Comparison of ENCODE assay signal across 9 cellular contexts in the genomic region with DNA sequence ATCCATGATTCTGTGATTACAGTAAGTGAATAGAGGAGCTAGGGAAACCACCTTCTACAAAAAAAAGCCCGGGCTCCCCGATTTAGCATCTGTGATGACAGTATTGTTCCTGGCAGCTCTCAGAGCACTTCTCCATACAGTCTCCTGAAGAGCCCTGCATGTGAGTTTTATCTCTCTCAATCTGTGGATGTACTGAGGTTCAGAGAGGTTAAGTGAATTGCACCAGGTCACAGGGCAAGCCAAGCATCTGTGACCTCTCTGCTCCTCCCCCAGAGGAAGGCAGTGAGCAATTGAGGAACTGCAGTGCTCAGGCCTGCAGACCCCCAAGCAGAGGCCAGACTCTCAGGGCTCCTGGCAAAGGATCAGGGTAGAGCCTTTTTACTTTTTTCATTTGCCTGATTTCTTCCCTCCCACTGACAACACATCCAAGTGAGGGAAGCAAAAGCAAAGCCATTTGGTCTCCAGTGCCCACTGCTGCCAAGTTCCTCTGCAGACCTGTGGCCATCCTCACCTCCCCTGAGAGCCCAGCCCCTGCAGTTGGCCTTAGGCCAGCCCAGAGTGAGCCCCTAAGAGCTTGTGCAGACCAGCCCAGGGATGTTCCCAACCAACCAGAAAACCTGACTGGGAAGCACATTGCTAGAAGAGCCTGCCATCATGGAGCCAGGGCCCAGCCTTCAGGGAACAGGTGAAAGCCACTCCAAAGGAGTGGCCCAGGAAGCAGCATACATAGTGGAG. TPM values are rescaled to one million over a fixed set of nuclear protein-coding genes. Genes with fewer than 3 reads are reported as not detected.
DNase-seq lines count a peak whose midpoint lies in the region; ATAC-seq and TF ChIP-seq lines count a peak whose summit lies in the region.
"Had no signal": no experiment of that assay in that cellular context is flagged by ENCODE, and none has a peak within 500 bp of the region (broad histone marks: within the 10 kb centered on the region; RNA-seq: fewer than 3 reads in every experiment).

No MANE protein-coding gene starts in this region.

- no peak for DNase-seq in activated naive CD8-positive, alpha-beta T cell treated with anti-CD3 and anti-CD28 coated beads, Interleukin-2, amount 50 U/mL, for 24 hours
- no peak for DNase-seq in T-helper 9 cell
- DNase-seq in NOMO-1 (lab: John Stamatoyannopoulos, UW; ENCODE audit: unreplicated experiment in 2 of 2), result no peak
- DNase-seq in A172 (ENCODE audit: low spot score), result no peak
- DNase-seq: kidney glomerular epithelial cell had no signal

- H3K9me3 Mint-ChIP-seq in activated naive CD8-positive, alpha-beta T cell treated with anti-CD3 and anti-CD28 coated beads, Interleukin-2, amount 50 U/mL, for 24 hours, result no peaks in the 10 kb centered on the region
- H3K9me3 Mint-ChIP-seq in nephron, result no peaks in the 10 kb centered on the region

- no peak for TF ChIP-seq CTCF in nephron (IDR thresholded peaks at IDR 0.05; ENCODE audit: unreplicated experiment in 3 of 3)

- H3K36me3 ChIP-seq in BLaER1 treated with 17β-estradiol and CSF1 and Interleukin-3, amounts not matched to agents 10 nM and 100 nM, result peaks cover 0 to 6% (median 0%) of the 10 kb centered on the region in 11 experiments; a peak in 3 of 22 replicates

- H3K27me3 Mint-ChIP-seq in activated naive CD8-positive, alpha-beta T cell treated with anti-CD3 and anti-CD28 coated beads, Interleukin-2, amount 50 U/mL, for 24 hours, result no peaks in the 10 kb centered on the region
- peaks cover 3% of the 10 kb centered on the region for H3K27me3 Mint-ChIP-seq in nephron (ENCODE audit: low read depth)

- H3K27ac Mint-ChIP-seq in activated naive CD8-positive, alpha-beta T cell treated with anti-CD3 and anti-CD28 coated beads, Interleukin-2, amount 50 U/mL, for 24 hours, result peak overlapping the region; percentile 98
- peak overlapping the region; percentile 56 to 75 (median 70) for H3K27ac Mint-ChIP-seq in nephron

- H3K4me3 ChIP-seq in BLaER1 treated with 17β-estradiol and CSF1 and Interleukin-3, amounts not matched to agents 10 nM and 100 nM, result peak overlapping the region in 8 of 10 experiments; percentile 16 to 74 (median 30); a peak in 14 of 20 replicates

- ATAC-seq in GM21576 (IDR thresholded peaks at IDR 0.05; ENCODE audit: unreplicated experiment), result peak; percentile 6
- peak; percentile 9 for ATAC-seq in activated naive CD8-positive, alpha-beta T cell treated with anti-CD3 and anti-CD28 coated beads, Interleukin-2, amount 50 U/mL, for 24 hours
- ATAC-seq in GM18511 (IDR thresholded peaks at IDR 0.05; ENCODE audit: unreplicated experiment), result no peak

- H3K27me3 ChIP-seq in BLaER1 treated with 17β-estradiol and CSF1 and Interleukin-3, amounts not matched to agents 10 nM and 100 nM, result no peaks in the 10 kb centered on the region

- peak overlapping the region; percentile 92 to 100 (median 99) for H3K4me2 ChIP-seq in BLaER1 treated with 17β-estradiol and CSF1 and Interleukin-3, amounts not matched to agents 10 nM and 100 nM

- H3K4me1 ChIP-seq in BLaER1 treated with 17β-estradiol and CSF1 and Interleukin-3, amounts not matched to agents 10 nM and 100 nM, result peaks cover 80 to 87% (median 82%) of the 10 kb centered on the region in 10 experiments

- no peaks in the 10 kb centered on the region for H3K9me3 ChIP-seq in BLaER1 treated with 17β-estradiol and CSF1 and Interleukin-3, amounts not matched to agents 10 nM and 100 nM (replicated peaks in 1 of 11)

- H3K27ac ChIP-seq in BLaER1 treated with 17β-estradiol and CSF1 and Interleukin-3, amounts not matched to agents 10 nM and 100 nM, result peak overlapping the region in 10 of 11 experiments; percentile 91 to 99 (median 96); a peak in 19 of 22 replicates

- H3K4me3 Mint-ChIP-seq in activated naive CD8-positive, alpha-beta T cell treated with anti-CD3 and anti-CD28 coated beads, Interleukin-2, amount 50 U/mL, for 24 hours, result peak overlapping the region; percentile 67
- peak overlapping the region; percentile 29 to 78 (median 40) for H3K4me3 Mint-ChIP-seq in nephron

- H3K4me1 Mint-ChIP-seq in activated naive CD8-positive, alpha-beta T cell treated with anti-CD3 and anti-CD28 coated beads, Interleukin-2, amount 50 U/mL, for 24 hours, result peaks cover 79% of the 10 kb centered on the region
- peaks cover 83% of the 10 kb centered on the region for H3K4me1 Mint-ChIP-seq in nephron

- peaks cover 16% of the 10 kb centered on the region for H3K36me3 Mint-ChIP-seq in activated naive CD8-positive, alpha-beta T cell treated with anti-CD3 and anti-CD28 coated beads, Interleukin-2, amount 50 U/mL, for 24 hours (ENCODE audit: low read depth)
- H3K36me3 Mint-ChIP-seq in nephron (ENCODE audit: low read depth), result no peaks in the 10 kb centered on the region

- H3K9ac ChIP-seq in BLaER1 treated with 17β-estradiol and CSF1 and Interleukin-3, amounts not matched to agents 10 nM and 100 nM, result peak overlapping the region; percentile 13 to 98 (median 95); a peak in 20 of 22 replicates

- H4K20me1 ChIP-seq in BLaER1 treated with 17β-estradiol and CSF1 and Interleukin-3, amounts not matched to agents 10 nM and 100 nM, result peaks cover 51 to 81% (median 70%) of the 10 kb centered on the region in 11 experiments; a peak in 21 of 22 replicates

RNA-seq across cellular contexts. Expression of a gene that starts 47.6 kb away (rescaled TPM):
- 35.1 and 36.0 TPM in 2 replicates for total RNA-seq in A172 (2014; rRNA removed; shearing (Covaris generic))
